In genomic region chr7:192701-193536, GRCh38 we compare ENCODE assay signal across 8 cellular contexts. TPM values are rescaled to one million over a fixed set of nuclear protein-coding genes. Genes with fewer than 3 reads are reported as not detected.
DNase-seq lines count a peak whose midpoint lies in the region; ATAC-seq, FAIRE-seq and TF ChIP-seq lines count a peak whose summit lies in the region.

No MANE protein-coding gene starts in this region.

- no peaks in the 10 kb centered on the region for H3K9me3 Mint-ChIP-seq in astrocyte (ENCODE audit: unreplicated experiment)
- H3K9me3 Mint-ChIP-seq in stimulated activated effector memory CD8-positive, alpha-beta T cell treated with anti-CD3 and anti-CD28 coated beads, Interleukin-12 subunit alpha, Interleukin-12 subunit beta, amount 100 ng/mL, for 72 hours: no peaks in the 10 kb centered on the region

- H3K4me3 ChIP-seq in HEK293 (ENCODE audit: low read depth, low read length) (peak overlapping the region; percentile 36), astrocyte (ENCODE audit: insufficient read depth, low read depth, low read length) (peak overlapping the region; percentile 93), kidney epithelial cell (ENCODE audit: low read depth, low read length) (peak overlapping the region; percentile 59)

- H3K27me3 Mint-ChIP-seq in astrocyte (ENCODE audit: low read depth, unreplicated experiment): peaks cover 55% of the 10 kb centered on the region

- H3K36me3 ChIP-seq in HEK293 (ENCODE audit: control insufficient read depth in 2 of 2, insufficient read depth in 1 of 2, low read length in 2 of 2): peaks cover 0 to 34% of the 10 kb centered on the region in 2 experiments; a peak in 2 of 3 replicates
- peaks cover 20% of the 10 kb centered on the region for H3K36me3 ChIP-seq in astrocyte (ENCODE audit: insufficient read depth, low read length)
- H3K36me3 ChIP-seq in kidney epithelial cell (ENCODE audit: control insufficient read depth, insufficient read depth, low read length): peaks cover 3% of the 10 kb centered on the region

- TF ChIP-seq CTCF in HEK293 (tag by site-specific recombination; IDR thresholded peaks at IDR 0.05): no peak
- TF ChIP-seq CTCF in astrocyte (IDR thresholded peaks at IDR 0.05; ENCODE audit: insufficient read depth, low read depth, low read length): no peak
- TF ChIP-seq CTCF in kidney epithelial cell (IDR thresholded peaks at IDR 0.05; ENCODE audit: insufficient read depth, low read length, poor library complexity, severe bottlenecking): no peak

- H3K27ac Mint-ChIP-seq in astrocyte (ENCODE audit: unreplicated experiment): no peak overlapping the region
- H3K27ac Mint-ChIP-seq in stimulated activated effector memory CD8-positive, alpha-beta T cell treated with anti-CD3 and anti-CD28 coated beads, Interleukin-12 subunit alpha, Interleukin-12 subunit beta, amount 100 ng/mL, for 72 hours: no peak overlapping the region

- CTCF ChIA-PET in HEK293 (lab: Yijun Ruan, JAX): interaction anchor here (0.7 kb wide), 1 partner anchor 27 kb away, joined by 5 read pairs; no protein-coding TSS in a partner anchor

- peak overlapping the region; percentile 99 for H3K4me2 ChIP-seq in astrocyte (ENCODE audit: low read length)

- no peak for ATAC-seq in stimulated activated effector memory CD8-positive, alpha-beta T cell treated with anti-CD3 and anti-CD28 coated beads, Interleukin-12 subunit alpha, Interleukin-12 subunit beta, amount 100 ng/mL, for 72 hours
- no peak for ATAC-seq in HG02763 (IDR thresholded peaks at IDR 0.05; ENCODE audit: unreplicated experiment)

- no peaks in the 10 kb centered on the region for H3K9me3 ChIP-seq in HEK293 (ENCODE audit: control insufficient read depth, insufficient read depth, low read depth, low read length)
- H3K9me3 ChIP-seq in astrocyte (ENCODE audit: insufficient read depth, low read depth, low read length): no peaks in the 10 kb centered on the region

- peaks cover 55% of the 10 kb centered on the region for H3K79me2 ChIP-seq in astrocyte (ENCODE audit: insufficient read depth, low read length)

- DNase-seq in astrocyte (ENCODE audit: low read depth) (no peak), kidney epithelial cell (ENCODE audit: low read depth) (no peak), NCI-H82 (lab: John Stamatoyannopoulos, UW) (no peak), GDM1 (lab: John Stamatoyannopoulos, UW) (no peak), glomerular visceral epithelial cell (ENCODE audit: extremely low spot score) (no peak)
- no peak for DNase-seq in stimulated activated effector memory CD8-positive, alpha-beta T cell treated with anti-CD3 and anti-CD28 coated beads, Interleukin-12 subunit alpha, Interleukin-12 subunit beta, amount 100 ng/mL, for 72 hours (ENCODE audit: low spot score in 2 of 2)

- no peak overlapping the region for H3K4me3 Mint-ChIP-seq in astrocyte (ENCODE audit: unreplicated experiment)
- peak overlapping the region; percentile 42 for H3K4me3 Mint-ChIP-seq in stimulated activated effector memory CD8-positive, alpha-beta T cell treated with anti-CD3 and anti-CD28 coated beads, Interleukin-12 subunit alpha, Interleukin-12 subunit beta, amount 100 ng/mL, for 72 hours

- H3K4me1 Mint-ChIP-seq in astrocyte (ENCODE audit: low read depth, unreplicated experiment): peaks cover 10% of the 10 kb centered on the region
- H3K4me1 Mint-ChIP-seq in stimulated activated effector memory CD8-positive, alpha-beta T cell treated with anti-CD3 and anti-CD28 coated beads, Interleukin-12 subunit alpha, Interleukin-12 subunit beta, amount 100 ng/mL, for 72 hours: peaks cover 6% of the 10 kb centered on the region

- H3K36me3 Mint-ChIP-seq in astrocyte (ENCODE audit: low read depth, unreplicated experiment): peaks cover 3% of the 10 kb centered on the region
- H3K36me3 Mint-ChIP-seq in stimulated activated effector memory CD8-positive, alpha-beta T cell treated with anti-CD3 and anti-CD28 coated beads, Interleukin-12 subunit alpha, Interleukin-12 subunit beta, amount 100 ng/mL, for 72 hours: no peaks in the 10 kb centered on the region

- peak overlapping the region; percentile 84 for H3K9ac ChIP-seq in astrocyte (ENCODE audit: low read length)

- H3K27ac ChIP-seq in HEK293 (ENCODE audit: extremely low read depth, low read depth, low read length) (peak overlapping the region; percentile 64; the same call in 1 of the 2 replicates), astrocyte (ENCODE audit: low read depth, low read length) (peak overlapping the region; percentile 30)

- no peak overlapping the region for H2AFZ ChIP-seq in astrocyte (ENCODE audit: low read depth, low read length)

- POLR2A ChIA-PET in HEK293 (lab: Yijun Ruan, JAX): interaction anchor here (0.5 to 1.1 kb wide), 2 partner anchors 11 to 25 kb away, joined by 3 read pairs; no protein-coding TSS in a partner anchor

- no peak for FAIRE-seq in astrocyte (lab: Jason Lieb, UNC)

- H3K4me1 ChIP-seq in HEK293 (ENCODE audit: control insufficient read depth, insufficient read depth, low read length): peaks cover 6% of the 10 kb centered on the region; the same call in 1 of the 2 replicates
- H3K4me1 ChIP-seq in astrocyte (ENCODE audit: insufficient read depth, low read length): peaks cover 33% of the 10 kb centered on the region

- H3K27me3 ChIP-seq in astrocyte (ENCODE audit: insufficient read depth, low read length) (no peaks in the 10 kb centered on the region), kidney epithelial cell (ENCODE audit: control insufficient read depth, insufficient read depth, low read length) (no peaks in the 10 kb centered on the region)

- peaks cover 50% of the 10 kb centered on the region for H4K20me1 ChIP-seq in astrocyte (ENCODE audit: insufficient read depth, low read length)

TF ChIP-seq in HEK293, 187 proteins besides CTCF, POLR2A, EP300 and RAD21:
- no peak for TF ChIP-seq HOXC10 (CRISPR knock-in tag; IDR thresholded peaks at IDR 0.05)
- TF ChIP-seq, protein P1, sequence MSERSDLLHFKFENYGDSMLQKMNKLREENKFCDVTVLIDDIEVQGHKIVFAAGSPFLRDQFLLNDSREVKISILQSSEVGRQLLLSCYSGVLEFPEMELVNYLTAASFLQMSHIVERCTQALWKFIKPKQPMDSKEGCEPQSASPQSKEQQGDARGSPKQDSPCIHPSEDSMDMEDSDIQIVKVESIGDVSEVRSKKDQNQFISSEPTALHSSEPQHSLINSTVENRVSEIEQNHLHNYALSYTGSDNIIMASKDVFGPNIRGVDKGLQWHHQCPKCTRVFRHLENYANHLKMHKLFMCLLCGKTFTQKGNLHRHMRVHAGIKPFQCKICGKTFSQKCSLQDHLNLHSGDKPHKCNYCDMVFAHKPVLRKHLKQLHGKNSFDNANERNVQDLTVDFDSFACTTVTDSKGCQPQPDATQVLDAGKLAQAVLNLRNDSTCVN (tag by site-specific recombination; optimal IDR thresholded peaks at IDR 0.05): peak; percentile 61

RNA-seq across cellular contexts. Expression of gene FAM20C, which starts 0.5 kb away (rescaled TPM):
- total RNA-seq in astrocyte: 10.0 and 10.6 TPM in 2 replicates
- 39.1 and 43.3 TPM in 2 replicates for total RNA-seq in kidney epithelial cell

Comparison
In these comparisons a context has a peak if more than half of its experiments do, and no peak if none do; other contexts are left out.
1. H3K4me3 ChIP-seq: peak in every context shown above with its lines; median percentile 93 in astrocyte; 59 in kidney epithelial cell; 36 in HEK293.